24 cellular contexts compared by ENCODE assay signal in genomic region chr1:876428-876827, GRCh38. TPM values are rescaled to one million over a fixed set of nuclear protein-coding genes. Genes with fewer than 3 reads are reported as not detected.
DNase-seq lines count a peak whose midpoint lies in the region; ATAC-seq, FAIRE-seq and TF ChIP-seq lines count a peak whose summit lies in the region.
"Had no signal": no experiment of that assay in that cellular context is flagged by ENCODE, and none has a peak within 500 bp of the region (broad histone marks: within the 10 kb centered on the region; RNA-seq: fewer than 3 reads in every experiment).

No MANE protein-coding gene starts in this region.

- no peaks in the 10 kb centered on the region for H3K9me3 Mint-ChIP-seq in activated CD8-positive, alpha-beta T cell treated with anti-CD3 and anti-CD28 coated beads for 36 hours
- no peaks in the 10 kb centered on the region for H3K9me3 Mint-ChIP-seq in activated CD8-positive, alpha-beta T cell treated with anti-CD3 and anti-CD28 coated beads, Interleukin-2, amount 10 ng/mL, durations not matched to agents 7 days and 5 days (ENCODE audit: insufficient read depth)
- no peaks in the 10 kb centered on the region for H3K9me3 Mint-ChIP-seq in mesothelial cell of epicardium
- H3K9me3 Mint-ChIP-seq: CD4-positive, alpha-beta T cell; IgD-negative memory B cell had no signal

- H3K9me3 ChIP-seq in GM23248 (ENCODE audit: low read depth), result no peaks in the 10 kb centered on the region
- H3K9me3 ChIP-seq: A549; BLaER1 treated with 17β-estradiol and CSF1 and Interleukin-3, amounts not matched to agents 10 nM and 100 nM; SJCRH30 had no signal

- H3F3A ChIP-seq in GM23248 (ENCODE audit: insufficient read depth), result no peaks in the 10 kb centered on the region

- no peak for TF ChIP-seq CTCF in activated CD8-positive, alpha-beta T cell treated with anti-CD3 and anti-CD28 coated beads for 36 hours (IDR thresholded peaks at IDR 0.05)
- TF ChIP-seq CTCF in GM06990 (IDR thresholded peaks at IDR 0.05; ENCODE audit: insufficient read depth, low read length, poor library complexity, severe bottlenecking) (peak; percentile 8), mesothelial cell of epicardium (IDR thresholded peaks at IDR 0.05; ENCODE audit: unreplicated experiment) (no peak)

- no peak overlapping the region for H3K27ac ChIP-seq in GM23248
- H3K27ac ChIP-seq: A549; BLaER1 treated with 17β-estradiol and CSF1 and Interleukin-3, amounts not matched to agents 10 nM and 100 nM; KMS-11; SJCRH30 had no signal

- in situ Hi-C loops in GM23248 (cut with MboI), result no loop called here

- H3K9me2 ChIP-seq in GM23248 (ENCODE audit: insufficient read depth), result no peaks in the 10 kb centered on the region

- H3K4me1 ChIP-seq in GM23248 (ENCODE audit: insufficient read depth), result no peaks in the 10 kb centered on the region
- H3K4me1 ChIP-seq: A549; BLaER1 treated with 17β-estradiol and CSF1 and Interleukin-3, amounts not matched to agents 10 nM and 100 nM; SJCRH30 had no signal

- intact Hi-C loops in activated CD8-positive, alpha-beta T cell treated with anti-CD3 and anti-CD28 coated beads for 36 hours (cut with micrococcal nuclease), result no loop called here

- H4K20me1 ChIP-seq in GM23248 (ENCODE audit: insufficient read depth), result no peaks in the 10 kb centered on the region
- H4K20me1 ChIP-seq: BLaER1 treated with 17β-estradiol and CSF1 and Interleukin-3, amounts not matched to agents 10 nM and 100 nM had no signal

- H3K79me2 ChIP-seq in GM23248 (ENCODE audit: insufficient read depth), result no peaks in the 10 kb centered on the region

- POLR2A ChIA-PET in activated CD8-positive, alpha-beta T cell treated with anti-CD3 and anti-CD28 coated beads for 36 hours (lab: Charles Lee), result interaction anchor here (0.8 kb wide), 1 partner anchor 47 kb away, joined by 3 read pairs; the partner anchor contains the start of gene SAMD11
- POLR2A ChIA-PET in activated CD8-positive, alpha-beta T cell treated with anti-CD3 and anti-CD28 coated beads, Interleukin-2, amount 10 ng/mL, durations not matched to agents 7 days and 5 days (lab: Charles Lee), result no interaction called here

- no peak for FAIRE-seq in RCC 7860 (lab: Jason Lieb, UNC)
- FAIRE-seq: A549, D721Med, GM12878 had no signal

- no peaks in the 10 kb centered on the region for H3K27me3 ChIP-seq in GM06990 (replicated peaks; ENCODE audit: control insufficient read depth, insufficient read depth, low read length)
- peaks cover 32% of the 10 kb centered on the region for H3K27me3 ChIP-seq in GM23248 (replicated peaks; ENCODE audit: insufficient read depth)
- H3K27me3 ChIP-seq: BLaER1 treated with 17β-estradiol and CSF1 and Interleukin-3, amounts not matched to agents 10 nM and 100 nM had no signal

- H3K4me3 ChIP-seq in GM06990 (replicated peaks; ENCODE audit: low read depth, low read length) (no peak overlapping the region), GM23248 (no peak overlapping the region)
- H3K4me3 ChIP-seq: A549; BLaER1 treated with 17β-estradiol and CSF1 and Interleukin-3, amounts not matched to agents 10 nM and 100 nM; GM12878; SJCRH30 had no signal

- H3K36me3 ChIP-seq in GM06990 (ENCODE audit: control insufficient read depth, insufficient read depth, low read length) (no peaks in the 10 kb centered on the region), GM23248 (ENCODE audit: low read depth) (no peaks in the 10 kb centered on the region)
- H3K36me3 ChIP-seq: BLaER1 treated with 17β-estradiol and CSF1 and Interleukin-3, amounts not matched to agents 10 nM and 100 nM; SJCRH30 had no signal

- WGBS in GM23248 (ENCODE audit: low coverage in 1 of 2, low lambda C conversion rate in 2 of 2, missing lambda C conversion rate in 2 of 2), 2 experiments, result 57 to 72% methylated on average over 4 of the region's 4 CpGs

- H3K4me2 ChIP-seq in GM23248 (ENCODE audit: unreplicated experiment), result no peak overlapping the region
- H3K4me2 ChIP-seq: A549; BLaER1 treated with 17β-estradiol and CSF1 and Interleukin-3, amounts not matched to agents 10 nM and 100 nM; KMS-11 had no signal

- no peak overlapping the region for H2AFZ ChIP-seq in GM23248

- no peak overlapping the region for H3K9ac ChIP-seq in GM23248
- H3K9ac ChIP-seq: BLaER1 treated with 17β-estradiol and CSF1 and Interleukin-3, amounts not matched to agents 10 nM and 100 nM; KMS-11 had no signal

- peak; percentile 42 for DNase-seq in activated CD8-positive, alpha-beta T cell treated with anti-CD3 and anti-CD28 coated beads for 36 hours
- DNase-seq in activated CD8-positive, alpha-beta T cell treated with anti-CD3 and anti-CD28 coated beads, Interleukin-2, amount 10 ng/mL, durations not matched to agents 7 days and 5 days, result no peak
- no peak for DNase-seq in GM06990 (ENCODE audit: extremely low read depth, insufficient read length)
- DNase-seq in GM23248, result peak; percentile 20
- DNase-seq in mesothelial cell of epicardium (ENCODE audit: low spot score in 2 of 2, unreplicated experiment in 2 of 2), result no peak
- DNase-seq in RCC 7860 (ENCODE audit: low spot score), result no peak
- no peak for DNase-seq in HuH-7.5 (ENCODE audit: low spot score)
- no peak for DNase-seq in iPS-NIHi7 (ENCODE audit: extremely low spot score)
- DNase-seq: AML-193; CD4-positive, alpha-beta T cell; GOT3; HCEC 1CT; MM.1S; NCI-H2029; NCI-H446; NCI-H524 treated with DMSO at 0.1 percent for 48 hours; NCI-H774; SJCRH30 had no signal

- no peaks in the 10 kb centered on the region for H3K27me3 Mint-ChIP-seq in activated CD8-positive, alpha-beta T cell treated with anti-CD3 and anti-CD28 coated beads for 36 hours
- H3K27me3 Mint-ChIP-seq in activated CD8-positive, alpha-beta T cell treated with anti-CD3 and anti-CD28 coated beads, Interleukin-2, amount 10 ng/mL, durations not matched to agents 7 days and 5 days (ENCODE audit: low read depth), result peaks cover 16% of the 10 kb centered on the region
- peaks cover 62% of the 10 kb centered on the region for H3K27me3 Mint-ChIP-seq in mesothelial cell of epicardium (ENCODE audit: low read depth)
- H3K27me3 Mint-ChIP-seq: CD4-positive, alpha-beta T cell had no signal

- peak overlapping the region; percentile 33 for H3K4me3 Mint-ChIP-seq in activated CD8-positive, alpha-beta T cell treated with anti-CD3 and anti-CD28 coated beads for 36 hours
- H3K4me3 Mint-ChIP-seq in activated CD8-positive, alpha-beta T cell treated with anti-CD3 and anti-CD28 coated beads, Interleukin-2, amount 10 ng/mL, durations not matched to agents 7 days and 5 days, result no peak overlapping the region
- no peak overlapping the region for H3K4me3 Mint-ChIP-seq in mesothelial cell of epicardium
- H3K4me3 Mint-ChIP-seq: CD4-positive, alpha-beta T cell; IgD-negative memory B cell had no signal

- no peak for ATAC-seq in activated CD8-positive, alpha-beta T cell treated with anti-CD3 and anti-CD28 coated beads for 36 hours
- no peak for ATAC-seq in activated CD8-positive, alpha-beta T cell treated with anti-CD3 and anti-CD28 coated beads, Interleukin-2, amount 10 ng/mL, durations not matched to agents 7 days and 5 days
- ATAC-seq: A549, GM12878 had no signal

- CTCF ChIA-PET in activated CD8-positive, alpha-beta T cell treated with anti-CD3 and anti-CD28 coated beads for 36 hours (lab: Charles Lee), result no interaction called here
- CTCF ChIA-PET in activated CD8-positive, alpha-beta T cell treated with anti-CD3 and anti-CD28 coated beads, Interleukin-2, amount 10 ng/mL, durations not matched to agents 7 days and 5 days (lab: Charles Lee), result no interaction called here

- no peaks in the 10 kb centered on the region for H3K4me1 Mint-ChIP-seq in activated CD8-positive, alpha-beta T cell treated with anti-CD3 and anti-CD28 coated beads for 36 hours (ENCODE audit: low read depth)
- no peaks in the 10 kb centered on the region for H3K4me1 Mint-ChIP-seq in activated CD8-positive, alpha-beta T cell treated with anti-CD3 and anti-CD28 coated beads, Interleukin-2, amount 10 ng/mL, durations not matched to agents 7 days and 5 days (ENCODE audit: low read depth)
- H3K4me1 Mint-ChIP-seq in mesothelial cell of epicardium, result peaks cover 3% of the 10 kb centered on the region
- H3K4me1 Mint-ChIP-seq: IgD-negative memory B cell had no signal

- H3K36me3 Mint-ChIP-seq in activated CD8-positive, alpha-beta T cell treated with anti-CD3 and anti-CD28 coated beads for 36 hours (ENCODE audit: low read depth), result no peaks in the 10 kb centered on the region
- no peaks in the 10 kb centered on the region for H3K36me3 Mint-ChIP-seq in activated CD8-positive, alpha-beta T cell treated with anti-CD3 and anti-CD28 coated beads, Interleukin-2, amount 10 ng/mL, durations not matched to agents 7 days and 5 days (ENCODE audit: low read depth)
- H3K36me3 Mint-ChIP-seq in mesothelial cell of epicardium, result no peaks in the 10 kb centered on the region
- H3K36me3 Mint-ChIP-seq: IgD-negative memory B cell had no signal

- no peak overlapping the region for H3K27ac Mint-ChIP-seq in activated CD8-positive, alpha-beta T cell treated with anti-CD3 and anti-CD28 coated beads for 36 hours
- H3K27ac Mint-ChIP-seq in activated CD8-positive, alpha-beta T cell treated with anti-CD3 and anti-CD28 coated beads, Interleukin-2, amount 10 ng/mL, durations not matched to agents 7 days and 5 days, result no peak overlapping the region
- H3K27ac Mint-ChIP-seq in mesothelial cell of epicardium, result peak overlapping the region; percentile 79
- H3K27ac Mint-ChIP-seq: CD4-positive, alpha-beta T cell; IgD-negative memory B cell had no signal

RNA-seq across cellular contexts. Expression of gene SAMD11, which starts 47.3 kb away (rescaled TPM):
- not detected for total RNA-seq in activated CD8-positive, alpha-beta T cell treated with anti-CD3 and anti-CD28 coated beads for 36 hours
- total RNA-seq in activated CD8-positive, alpha-beta T cell treated with anti-CD3 and anti-CD28 coated beads, Interleukin-2, amount 10 ng/mL, durations not matched to agents 7 days and 5 days, result not detected
- total RNA-seq in GM23248 (2014; rRNA removed; shearing (Covaris generic)), result 40.9 and 68.3 TPM in 2 replicates
- polyA plus RNA-seq in GM23248 (2016; fragmentation: Nextera tagmentation; extraction: Ambion mirVana), result 8.0 and 8.2 TPM in 2 replicates
- 303 to 325 TPM (median 313 TPM) in 3 replicates for total RNA-seq in mesothelial cell of epicardium
- total RNA-seq: CD4-positive, alpha-beta T cell; GM12878 had no signal
- polyA plus RNA-seq: IgD-negative memory B cell had no signal

Comparison
In these comparisons a context has a peak if more than half of its experiments do, and no peak if none do; other contexts are left out.
1. DNase-seq: peak in activated CD8-positive, alpha-beta T cell treated with anti-CD3 and anti-CD28 coated beads for 36 hours (single experiment) and GM23248 (single experiment); none in activated CD8-positive, alpha-beta T cell treated with anti-CD3 and anti-CD28 coated beads, Interleukin-2, amount 10 ng/mL, durations not matched to agents 7 days and 5 days (single experiment), GM06990 (single experiment), mesothelial cell of epicardium (0 of 2), RCC 7860 (single experiment), HuH-7.5 (single experiment) and iPS-NIHi7 (single experiment).
2. RNA of gene SAMD11, which starts 47.3 kb away (total RNA-seq): 303 to 325 TPM in mesothelial cell of epicardium and 40.9 to 68.3 TPM in GM23248; not detected in activated CD8-positive, alpha-beta T cell treated with anti-CD3 and anti-CD28 coated beads for 36 hours and not detected in activated CD8-positive, alpha-beta T cell treated with anti-CD3 and anti-CD28 coated beads, Interleukin-2, amount 10 ng/mL, durations not matched to agents 7 days and 5 days; every median in the first group is over 10 times any median in the second.